ENCODE assay signal across 12 cellular contexts in genomic region chr19:13054605-13055212, GRCh38. TPM values are rescaled to one million over a fixed set of nuclear protein-coding genes. Genes with fewer than 3 reads are reported as not detected.
DNase-seq lines count a peak whose midpoint lies in the region; ATAC-seq and TF ChIP-seq lines count a peak whose summit lies in the region.
"Had no signal": no experiment of that assay in that cellular context is flagged by ENCODE, and none has a peak within 500 bp of the region (broad histone marks: within the 10 kb centered on the region; RNA-seq: fewer than 3 reads in every experiment).

No MANE protein-coding gene starts in this region.

- H3K36me3 ChIP-seq in NT2/D1 (ENCODE audit: insufficient read depth, insufficient read length, low read length) (no peaks in the 10 kb centered on the region), endodermal cell (ENCODE audit: control insufficient read depth, insufficient read depth, low read length) (no peaks in the 10 kb centered on the region), mucosa of rectum (ENCODE audit: control insufficient read depth in 2 of 2, insufficient read depth in 2 of 2, low read length in 2 of 2) (no peaks in the 10 kb centered on the region), thoracic aorta (no peaks in the 10 kb centered on the region)

- DNase-seq in NT2/D1 (ENCODE audit: low read depth, low spot score): no peak
- DNase-seq in endodermal cell: peak; percentile 57
- no peak for DNase-seq in thoracic aorta (ENCODE audit: low spot score)
- DNase-seq in NOMO-1 treated with dmso at 0.1 percent for 144 hours (lab: John Stamatoyannopoulos, UW; ENCODE audit: unreplicated experiment): no peak
- no peak for DNase-seq in effector memory CD8-positive, alpha-beta T cell
- DNase-seq in SW 1271 (lab: John Stamatoyannopoulos, UW): no peak
- no peak for DNase-seq in CD1c-positive myeloid dendritic cell (ENCODE audit: extremely low spot score)
- DNase-seq: activated T-cell treated with anti-CD3 and anti-CD28 coated beads, Interleukin-2, amount 50 U/mL, for 24 hours; cortex of kidney; NCI-H2171 treated with DMSO at 0.1 percent for 48 hours had no signal

- 0 to 67% methylated on average over 1 to 12 of the region's 12 CpGs for WGBS in endodermal cell (ENCODE audit: insufficient coverage in 1 of 2, insufficient read length in 1 of 2), 2 experiments

- H3K27ac ChIP-seq in endodermal cell (ENCODE audit: low read depth, low read length): no peak overlapping the region
- H3K27ac ChIP-seq in mucosa of rectum (ENCODE audit: low read depth in 2 of 2, low read length in 2 of 2): peak overlapping the region; percentile 77 to 87
- peak overlapping the region; percentile 99 to 100 for H3K27ac ChIP-seq in thoracic aorta

- TF ChIP-seq CTCF in endodermal cell (conservative IDR thresholded peaks at IDR 0.05): no peak
- TF ChIP-seq CTCF in thoracic aorta (IDR thresholded peaks at IDR 0.05): no peak

- H3K27me3 ChIP-seq in NT2/D1 (ENCODE audit: insufficient read depth, insufficient read length): peaks cover 99% of the 10 kb centered on the region
- peaks cover 90% of the 10 kb centered on the region for H3K27me3 ChIP-seq in endodermal cell (ENCODE audit: control insufficient read depth, insufficient read depth, low read length, poor library complexity, severe bottlenecking)
- no peaks in the 10 kb centered on the region for H3K27me3 ChIP-seq in mucosa of rectum (ENCODE audit: control insufficient read depth in 2 of 2, insufficient read depth in 2 of 2, low read length in 2 of 2)
- no peaks in the 10 kb centered on the region for H3K27me3 ChIP-seq in thoracic aorta (replicated peaks; ENCODE audit: insufficient read depth)

- H3K4me1 Mint-ChIP-seq in endodermal cell: peaks cover 32% of the 10 kb centered on the region
- peaks cover 7 to 12% of the 10 kb centered on the region in 2 donors for H3K4me1 Mint-ChIP-seq in effector memory CD8-positive, alpha-beta T cell (ENCODE audit: low read depth in 2 of 2)

- no peak for ATAC-seq in thoracic aorta (ENCODE audit: insufficient number of reproducible peaks, low FRiP score, low read depth)
- no peak for ATAC-seq in effector memory CD8-positive, alpha-beta T cell (replicated peaks)

- no peak overlapping the region for H3K4me3 Mint-ChIP-seq in endodermal cell
- no peak overlapping the region for H3K4me3 Mint-ChIP-seq in effector memory CD8-positive, alpha-beta T cell
- H3K4me3 Mint-ChIP-seq: activated T-cell treated with anti-CD3 and anti-CD28 coated beads, Interleukin-2, amount 50 U/mL, for 24 hours; stimulated activated naive CD8-positive, alpha-beta T cell treated with anti-CD3 and anti-CD28 coated beads, Interleukin-15, Interleukin-2, amounts not matched to agents 100 ng/mL and 50 ng/mL, for 24 hours had no signal

- H3K4me1 ChIP-seq in NT2/D1 (ENCODE audit: insufficient read depth, insufficient read length) (peaks cover 63% of the 10 kb centered on the region), endodermal cell (ENCODE audit: control insufficient read depth, insufficient read depth, low read length) (peaks cover 34% of the 10 kb centered on the region), mucosa of rectum (ENCODE audit: control insufficient read depth in 2 of 2, insufficient read depth in 2 of 2, low read length in 2 of 2) (peaks cover 58 to 76% of the 10 kb centered on the region in 2 donors), thoracic aorta (ENCODE audit: control insufficient read depth in 1 of 2, low read depth in 2 of 2) (peaks cover 88 to 100% of the 10 kb centered on the region in 2 donors)

- H3K9me3 ChIP-seq in NT2/D1 (ENCODE audit: insufficient read depth, low read length): no peaks in the 10 kb centered on the region
- no peaks in the 10 kb centered on the region for H3K9me3 ChIP-seq in endodermal cell (ENCODE audit: control insufficient read depth, low read length)
- H3K9me3 ChIP-seq in mucosa of rectum (ENCODE audit: control insufficient read depth in 2 of 2, low read length in 2 of 2): no peaks in the 10 kb centered on the region
- H3K9me3 ChIP-seq in thoracic aorta: no peaks in the 10 kb centered on the region

- peaks cover 95% of the 10 kb centered on the region for H3K27me3 Mint-ChIP-seq in endodermal cell (ENCODE audit: insufficient read depth)
- peaks cover 0 to 52% of the 10 kb centered on the region in 2 donors for H3K27me3 Mint-ChIP-seq in effector memory CD8-positive, alpha-beta T cell

- no peaks in the 10 kb centered on the region for H3K36me3 Mint-ChIP-seq in endodermal cell (ENCODE audit: low read depth)
- no peaks in the 10 kb centered on the region for H3K36me3 Mint-ChIP-seq in effector memory CD8-positive, alpha-beta T cell (ENCODE audit: insufficient read depth)

- H3K9me3 Mint-ChIP-seq in endodermal cell: no peaks in the 10 kb centered on the region
- H3K9me3 Mint-ChIP-seq in effector memory CD8-positive, alpha-beta T cell: no peaks in the 10 kb centered on the region
- H3K9me3 Mint-ChIP-seq: activated T-cell treated with anti-CD3 and anti-CD28 coated beads, Interleukin-2, amount 50 U/mL, for 24 hours; stimulated activated naive CD8-positive, alpha-beta T cell treated with anti-CD3 and anti-CD28 coated beads, Interleukin-15, Interleukin-2, amounts not matched to agents 100 ng/mL and 50 ng/mL, for 24 hours had no signal

- H3K4me3 ChIP-seq in NT2/D1 (ENCODE audit: insufficient read length, low read depth) (no peak overlapping the region), endodermal cell (ENCODE audit: low read length) (no peak overlapping the region), mucosa of rectum (ENCODE audit: low read length in 2 of 2) (no peak overlapping the region), thoracic aorta (peak overlapping the region; percentile 15)

- no peak overlapping the region for H3K27ac Mint-ChIP-seq in endodermal cell
- no peak overlapping the region for H3K27ac Mint-ChIP-seq in effector memory CD8-positive, alpha-beta T cell
- H3K27ac Mint-ChIP-seq: activated T-cell treated with anti-CD3 and anti-CD28 coated beads, Interleukin-2, amount 50 U/mL, for 24 hours; stimulated activated naive CD8-positive, alpha-beta T cell treated with anti-CD3 and anti-CD28 coated beads, Interleukin-15, Interleukin-2, amounts not matched to agents 100 ng/mL and 50 ng/mL, for 24 hours had no signal

- H3K9ac ChIP-seq in NT2/D1 (ENCODE audit: insufficient read length, low read depth) (peak overlapping the region; percentile 50), endodermal cell (ENCODE audit: extremely low read depth, low read length, poor library complexity, severe bottlenecking) (no peak overlapping the region), mucosa of rectum (ENCODE audit: low read depth in 1 of 2, low read length in 2 of 2) (peak overlapping the region in 1 of 2 donors; percentile 26)

RNA-seq across cellular contexts. Expression of gene LYL1, which starts 47.9 kb away (rescaled TPM):
- 1 to 10 TPM; 1.9 to 2.0 TPM for total RNA-seq in endodermal cell
- polyA plus RNA-seq in endodermal cell (2013, experiment 1 of 2): 1.00 TPM
- polyA plus RNA-seq in endodermal cell (2013, experiment 2 of 2): 1.1 TPM
- 10 to 100 TPM; 10.6 to 36.1 TPM for total RNA-seq in thoracic aorta

RNA-seq across cellular contexts. Expression of gene NFIX, which starts 59.4 kb away (rescaled TPM):
- total RNA-seq in endodermal cell: under 1 TPM; 0.22 to 0.40 TPM
- 0.93 TPM for polyA plus RNA-seq in endodermal cell (2013, experiment 1 of 2)
- polyA plus RNA-seq in endodermal cell (2013, experiment 2 of 2): 0.70 TPM
- total RNA-seq in thoracic aorta: 100 to 1,000 TPM; 126 to 145 TPM

Comparison
In these comparisons a context has a peak if more than half of its experiments do, and no peak if none do; other contexts are left out.
1. RNA of gene NFIX, which starts 59.4 kb away (total RNA-seq): 126 to 145 TPM in thoracic aorta; 0.22 to 0.40 TPM in endodermal cell; every median in the first group is over 10 times any median in the second.